11 cellular contexts compared by ENCODE assay signal in genomic region chr13:74243637-74244526, GRCh38.
DNase-seq lines count a peak whose midpoint lies in the region; ATAC-seq and TF ChIP-seq lines count a peak whose summit lies in the region.
"Had no signal": no experiment of that assay in that cellular context is flagged by ENCODE, and none has a peak within 500 bp of the region (broad histone marks: within the 10 kb centered on the region; RNA-seq: fewer than 3 reads in every experiment).

No MANE protein-coding gene starts in this region.

- H3K23ac ChIP-seq in IMR-90 (ENCODE audit: low read depth, low read length) (peak overlapping the region; percentile 80), mesenchymal stem cell (ENCODE audit: low read length in 2 of 2) (no peak overlapping the region)

- peak overlapping the region; percentile 36; the same call in 1 of the 2 replicates for H3K56ac ChIP-seq in IMR-90 (ENCODE audit: extremely low read depth, insufficient read depth, low read length)

- H3K27ac Mint-ChIP-seq in CD4-positive, alpha-beta memory T cell: peak overlapping the region; percentile 87 to 99 (median 95)
- no peak overlapping the region for H3K27ac Mint-ChIP-seq in osteocyte (ENCODE audit: unreplicated experiment)

- no peaks in the 10 kb centered on the region for H3K36me3 ChIP-seq in CD4-positive, alpha-beta memory T cell (ENCODE audit: insufficient read depth, low read length)
- H3K36me3 ChIP-seq in IMR-90 (ENCODE audit: control insufficient read depth, insufficient read depth, low read length) (no peaks in the 10 kb centered on the region), mesenchymal stem cell (ENCODE audit: control insufficient read depth in 1 of 2, insufficient read depth in 2 of 2, low read depth in 1 of 2, low read length in 2 of 2) (no peaks in the 10 kb centered on the region)
- H3K36me3 ChIP-seq: left lung, tibial artery had no signal

- no peaks in the 10 kb centered on the region for H4K20me1 ChIP-seq in IMR-90 (ENCODE audit: insufficient read depth, low read length)

- no peak overlapping the region for H2BK12ac ChIP-seq in mesenchymal stem cell (ENCODE audit: low read length in 2 of 2)

- H3K18ac ChIP-seq in IMR-90 (ENCODE audit: low read depth, low read length): peak overlapping the region; percentile 98; the same call in 1 of the 2 replicates
- no peak overlapping the region for H3K18ac ChIP-seq in mesenchymal stem cell (ENCODE audit: low read depth in 1 of 2, low read length in 2 of 2)

- 0 out of 2 replicates have a peak, but pooled peaks cover 3% of the 10 kb centered on the region for H3K9me1 ChIP-seq in IMR-90 (ENCODE audit: insufficient read depth, low read length)

- H3K27me3 Mint-ChIP-seq in CD4-positive, alpha-beta memory T cell: no peaks in the 10 kb centered on the region
- H3K27me3 Mint-ChIP-seq in osteocyte (ENCODE audit: unreplicated experiment): no peaks in the 10 kb centered on the region

- DNase-seq in CD4-positive, alpha-beta memory T cell: peak in 4 of 5 donors; percentile 64 to 73 (median 68)
- DNase-seq in IMR-90 (peak; percentile 76), astrocyte of the hippocampus (ENCODE audit: low read depth, low spot score) (peak; percentile 35), mesenchymal stem cell (peak; percentile 15), SW 1271 (lab: John Stamatoyannopoulos, UW) (no peak), osteocyte (ENCODE audit: extremely low spot score, unreplicated experiment) (no peak), NCI-H1048 (lab: John Stamatoyannopoulos, UW) (no peak)
- DNase-seq: left lung, tibial artery had no signal

- no peak for TF ChIP-seq RAD21 in IMR-90 (IDR thresholded peaks at IDR 0.05; ENCODE audit: low read length)

- ATAC-seq in IMR-90 (ENCODE audit: low read depth) (peak; percentile 59; the same call in 1 of the 2 replicates), HG03280 (IDR thresholded peaks at IDR 0.05; ENCODE audit: unreplicated experiment) (no peak)
- ATAC-seq: left lung had no signal

- peak overlapping the region in 1 of 2 donors; percentile 33 for H3K4me3 ChIP-seq in CD4-positive, alpha-beta memory T cell (ENCODE audit: low read length in 2 of 2)
- no peak overlapping the region for H3K4me3 ChIP-seq in IMR-90 (ENCODE audit: insufficient read depth, low read depth, low read length)
- no peak overlapping the region for H3K4me3 ChIP-seq in mesenchymal stem cell (ENCODE audit: insufficient read depth in 1 of 2, low read depth in 1 of 2, low read length in 2 of 2)
- H3K4me3 ChIP-seq: left lung, tibial artery had no signal

- H2AFZ ChIP-seq in IMR-90 (replicated peaks; ENCODE audit: low read length, poor library complexity) (no peak overlapping the region), mesenchymal stem cell (ENCODE audit: low read depth, low read length) (no peak overlapping the region)
- H2AFZ ChIP-seq: parathyroid adenoma had no signal

- TF ChIP-seq CTCF in IMR-90 (conservative IDR thresholded peaks at IDR 0.05; ENCODE audit: low read depth, low read length) (no peak), osteocyte (IDR thresholded peaks at IDR 0.05) (no peak)

- peak overlapping the region; percentile 85; the same call in 2 of the 3 replicates for H2BK15ac ChIP-seq in IMR-90 (ENCODE audit: low read depth, low read length)
- H2BK15ac ChIP-seq in mesenchymal stem cell (ENCODE audit: low read depth, poor library complexity, severe bottlenecking): no peak overlapping the region

- H3K9ac ChIP-seq in IMR-90 (ENCODE audit: low read depth, low read length) (no peak overlapping the region), mesenchymal stem cell (ENCODE audit: low read length) (peak overlapping the region; percentile 28)
- H3K9ac ChIP-seq: parathyroid adenoma had no signal

- H3K14ac ChIP-seq in IMR-90 (replicated peaks; ENCODE audit: low read depth, low read length) (peak overlapping the region; percentile 88), mesenchymal stem cell (ENCODE audit: low read length in 2 of 2) (no peak overlapping the region)

- peak overlapping the region; percentile 63 to 85 (median 80) for H3K4me3 Mint-ChIP-seq in CD4-positive, alpha-beta memory T cell
- no peak overlapping the region for H3K4me3 Mint-ChIP-seq in osteocyte (ENCODE audit: unreplicated experiment)

- CTCF ChIA-PET in CD4-positive, alpha-beta memory T cell (lab: Charles Lee; ENCODE audit: partially characterized antibody): interaction anchor here (1.0 to 3.8 kb wide), 3 partner anchors 10 to 43 kb away, joined by 3 to 30 read pairs (median 6); no protein-coding TSS in a partner anchor
- CTCF ChIA-PET in IMR-90 (lab: Yijun Ruan, JAX): no interaction called here

- H4K8ac ChIP-seq in IMR-90 (ENCODE audit: low read depth in 2 of 2, low read length in 2 of 2) (peak overlapping the region; percentile 66 to 79), mesenchymal stem cell (ENCODE audit: low read length) (no peak overlapping the region)

- peak overlapping the region; percentile 75 for H4K91ac ChIP-seq in IMR-90 (ENCODE audit: insufficient read depth, low read depth, low read length)
- H4K91ac ChIP-seq in mesenchymal stem cell (ENCODE audit: low read length): no peak overlapping the region

- peak overlapping the region; percentile 94 for H2BK120ac ChIP-seq in IMR-90 (ENCODE audit: low read depth, low read length)
- H2BK120ac ChIP-seq in mesenchymal stem cell (ENCODE audit: low read depth, low read length): no peak overlapping the region

- H2BK5ac ChIP-seq in IMR-90 (ENCODE audit: low read depth, low read length, poor library complexity, severe bottlenecking) (peak overlapping the region; percentile 95), mesenchymal stem cell (ENCODE audit: low read depth, low read length, poor library complexity, severe bottlenecking) (no peak overlapping the region)

- no TSS peak for BruUV-seq in IMR-90 (replicated peaks; lab: Mats Ljungman, UMichigan)

- H3K4ac ChIP-seq in IMR-90 (ENCODE audit: low read depth, low read length) (peak overlapping the region; percentile 93), mesenchymal stem cell (ENCODE audit: low read depth in 1 of 2, low read length in 2 of 2) (no peak overlapping the region)

- POLR2A ChIA-PET in CD4-positive, alpha-beta memory T cell (lab: Charles Lee; ENCODE audit: partially characterized antibody): interaction anchor here (0.6 to 10.1 kb wide), 12 partner anchors 9 to 478 kb away, joined by 3 to 115 read pairs (median 6); partner anchors contain the start of gene KLF12
- POLR2A ChIA-PET in IMR-90 (lab: Charles Lee; ENCODE audit: unreplicated experiment): no interaction called here

- peak overlapping the region; percentile 67; the same call in 1 of the 2 replicates for H2AK5ac ChIP-seq in IMR-90 (ENCODE audit: low read depth, low read length)
- H2AK5ac ChIP-seq in mesenchymal stem cell (ENCODE audit: low read length, severe bottlenecking): no peak overlapping the region

- intact Hi-C loops in CD4-positive, alpha-beta memory T cell (cut with micrococcal nuclease): loop anchor here (1.0 to 5.0 kb wide), 4 partner anchors 13 to 110 kb away; partner anchors contain the start of gene KLF12
- intact Hi-C loops in IMR-90 (cut with micrococcal nuclease): no loop called here

- dilution Hi-C loops in IMR-90 (cut with HindIII; ENCODE audit: low sequenced_read_pairs, unreplicated experiment): no loop called here

- H3K9me3 ChIP-seq in CD4-positive, alpha-beta memory T cell (ENCODE audit: control insufficient read depth in 1 of 2, low read length in 2 of 2): no peaks in the 10 kb centered on the region
- H3K9me3 ChIP-seq in IMR-90 (ENCODE audit: control insufficient read depth, insufficient read depth, low read length): peaks cover 6% of the 10 kb centered on the region; the same call in 1 of the 2 replicates
- H3K9me3 ChIP-seq in mesenchymal stem cell (ENCODE audit: control insufficient read depth, low read length): peaks cover 6% of the 10 kb centered on the region
- H3K9me3 ChIP-seq: left lung, tibial artery had no signal

- H3K9me3 Mint-ChIP-seq in CD4-positive, alpha-beta memory T cell: peaks cover 0 to 13% (median 4%) of the 10 kb centered on the region in 8 donors
- H3K9me3 Mint-ChIP-seq in osteocyte (ENCODE audit: unreplicated experiment): peaks cover 9% of the 10 kb centered on the region

- peaks cover 70% of the 10 kb centered on the region for H3K4me1 ChIP-seq in CD4-positive, alpha-beta memory T cell (ENCODE audit: insufficient read depth, low read length)
- H3K4me1 ChIP-seq in IMR-90 (ENCODE audit: control insufficient read depth, insufficient read depth, low read length) (peaks cover 5% of the 10 kb centered on the region), mesenchymal stem cell (ENCODE audit: control insufficient read depth, insufficient read depth, low read depth, low read length) (no peaks in the 10 kb centered on the region)
- H3K4me1 ChIP-seq: left lung, parathyroid adenoma had no signal

- no CpG with 5 or more reads among the region's 5 CpGs for WGBS in IMR-90 (ENCODE audit: extremely low coverage in 2 of 2, insufficient read length in 1 of 2), 2 experiments
- WGBS in mesenchymal stem cell: 43% methylated on average over 3 of the region's 5 CpGs

- H3K27me3 ChIP-seq in CD4-positive, alpha-beta memory T cell (ENCODE audit: insufficient read depth, low read length): no peaks in the 10 kb centered on the region
- no peaks in the 10 kb centered on the region for H3K27me3 ChIP-seq in IMR-90 (ENCODE audit: control insufficient read depth, insufficient read depth, low read length)
- no peaks in the 10 kb centered on the region for H3K27me3 ChIP-seq in mesenchymal stem cell (ENCODE audit: control insufficient read depth in 1 of 2, insufficient read depth in 1 of 2, low read length in 2 of 2)
- H3K27me3 ChIP-seq: left lung, tibial artery had no signal

- peak overlapping the region; percentile 73; the same call in 1 of the 2 replicates for H3K4me2 ChIP-seq in IMR-90 (ENCODE audit: low read depth, low read length)
- H3K4me2 ChIP-seq in mesenchymal stem cell (ENCODE audit: low read length, poor library complexity, severe bottlenecking): no peak overlapping the region

- no peak overlapping the region for H2AK9ac ChIP-seq in IMR-90 (replicated peaks; ENCODE audit: low read depth, low read length, poor library complexity)

- H2BK20ac ChIP-seq in IMR-90 (ENCODE audit: low read depth, low read length): peak overlapping the region; percentile 97

- H3K4me1 Mint-ChIP-seq in CD4-positive, alpha-beta memory T cell: peaks cover 65 to 74% (median 70%) of the 10 kb centered on the region in 4 donors
- peaks cover 36% of the 10 kb centered on the region for H3K4me1 Mint-ChIP-seq in osteocyte (ENCODE audit: unreplicated experiment)

- in situ Hi-C loops in IMR-90 (cut with MboI; ENCODE audit: low sequenced_read_pairs): no loop called here

- H3K27ac ChIP-seq in CD4-positive, alpha-beta memory T cell (ENCODE audit: low read depth, low read length): peak overlapping the region; percentile 54
- H3K27ac ChIP-seq in IMR-90 (ENCODE audit: insufficient read depth, low read length) (no peak overlapping the region), mesenchymal stem cell (ENCODE audit: low read length, poor library complexity, severe bottlenecking) (no peak overlapping the region)
- H3K27ac ChIP-seq: left lung, parathyroid adenoma, tibial artery had no signal

- peak overlapping the region; percentile 84; the same call in 1 of the 2 replicates for H4K5ac ChIP-seq in IMR-90 (ENCODE audit: low read depth, low read length)

- H3K36me3 Mint-ChIP-seq in CD4-positive, alpha-beta memory T cell: peaks cover 15 to 20% of the 10 kb centered on the region in 2 donors
- peaks cover 2% of the 10 kb centered on the region for H3K36me3 Mint-ChIP-seq in osteocyte (ENCODE audit: unreplicated experiment)

- H3K79me1 ChIP-seq in IMR-90 (ENCODE audit: low read depth in 1 of 2, low read length in 2 of 2): no peaks in the 10 kb centered on the region
- no peaks in the 10 kb centered on the region for H3K79me1 ChIP-seq in mesenchymal stem cell (replicated peaks; ENCODE audit: low read length, poor library complexity, severe bottlenecking)

- TF ChIP-seq POLR2A in IMR-90 (IDR thresholded peaks at IDR 0.05; ENCODE audit: low read depth, low read length): no peak

Comparison
In these comparisons a context has a peak if more than half of its experiments do, and no peak if none do; other contexts are left out.
1. DNase-seq: peak in CD4-positive, alpha-beta memory T cell (4 of 5), IMR-90 (single experiment), astrocyte of the hippocampus (single experiment) and mesenchymal stem cell (single experiment); none in SW 1271 (0 of 2), osteocyte (single experiment) and NCI-H1048 (single experiment).